In genomic region chr6:112923940-112924587, GRCh38 we compare ENCODE assay signal across 22 cellular contexts.
DNase-seq lines count a peak whose midpoint lies in the region; ATAC-seq, FAIRE-seq and TF ChIP-seq lines count a peak whose summit lies in the region.
"Had no signal": no experiment of that assay in that cellular context is flagged by ENCODE, and none has a peak within 500 bp of the region (broad histone marks: within the 10 kb centered on the region; RNA-seq: fewer than 3 reads in every experiment).

No MANE protein-coding gene starts in this region.

- peaks cover 10% of the 10 kb centered on the region for H3K9me3 ChIP-seq in astrocyte (ENCODE audit: insufficient read depth, low read depth, low read length)

- no peaks in the 10 kb centered on the region for H3K4me1 ChIP-seq in astrocyte (ENCODE audit: insufficient read depth, low read length)
- H3K4me1 ChIP-seq: BLaER1 treated with 17β-estradiol and CSF1 and Interleukin-3, amounts not matched to agents 10 nM and 100 nM; HAP-1 had no signal

- H3K9me3 Mint-ChIP-seq in astrocyte (ENCODE audit: unreplicated experiment): peaks cover 21% of the 10 kb centered on the region

- DNase-seq in M059J (ENCODE audit: low read depth) (peak; percentile 64), SK-N-DZ (ENCODE audit: low spot score) (peak; percentile 33), astrocyte (ENCODE audit: low read depth) (peak; percentile 80), GDM1 (lab: John Stamatoyannopoulos, UW) (no peak), substantia nigra (lab: John Stamatoyannopoulos, UW) (no peak)
- DNase-seq: CD4-positive, alpha-beta T cell; CD8-positive, alpha-beta memory T cell; DMS 273 treated with DMSO at 0.1 percent for 48 hours; DMS79; EL; GF-D8; GOT3; HFFc6 had no signal

- H3K79me2 ChIP-seq in astrocyte (ENCODE audit: insufficient read depth, low read length): no peaks in the 10 kb centered on the region

- no peaks in the 10 kb centered on the region for H3K36me3 ChIP-seq in astrocyte (ENCODE audit: insufficient read depth, low read length)
- H3K36me3 ChIP-seq: BLaER1 treated with 17β-estradiol and CSF1 and Interleukin-3, amounts not matched to agents 10 nM and 100 nM; HAP-1 had no signal

- peaks cover 3% of the 10 kb centered on the region for H3K36me3 Mint-ChIP-seq in astrocyte (ENCODE audit: low read depth, unreplicated experiment)
- H3K36me3 Mint-ChIP-seq: CD14-positive monocyte had no signal

- no peak overlapping the region for H3K27ac Mint-ChIP-seq in astrocyte (ENCODE audit: unreplicated experiment)
- H3K27ac Mint-ChIP-seq: B cell; CD14-positive monocyte; CD4-positive, alpha-beta T cell; CD8-positive, alpha-beta memory T cell; HFFc6 had no signal

- no peak overlapping the region for H3K4me3 ChIP-seq in astrocyte (ENCODE audit: insufficient read depth, low read depth, low read length)
- H3K4me3 ChIP-seq: BLaER1 treated with 17β-estradiol and CSF1 and Interleukin-3, amounts not matched to agents 10 nM and 100 nM; HAP-1 had no signal

- no peak overlapping the region for H3K4me3 Mint-ChIP-seq in astrocyte (ENCODE audit: unreplicated experiment)
- H3K4me3 Mint-ChIP-seq: B cell; CD14-positive monocyte; CD4-positive, alpha-beta T cell; CD8-positive, alpha-beta memory T cell; HFFc6 had no signal

- H3K9ac ChIP-seq in astrocyte (ENCODE audit: low read length): no peak overlapping the region
- H3K9ac ChIP-seq: BLaER1 treated with 17β-estradiol and CSF1 and Interleukin-3, amounts not matched to agents 10 nM and 100 nM had no signal

- no peaks in the 10 kb centered on the region for H3K27me3 ChIP-seq in astrocyte (ENCODE audit: insufficient read depth, low read length)
- H3K27me3 ChIP-seq: BLaER1 treated with 17β-estradiol and CSF1 and Interleukin-3, amounts not matched to agents 10 nM and 100 nM had no signal

- no peak for FAIRE-seq in astrocyte (lab: Jason Lieb, UNC)
- FAIRE-seq: D721Med, GM12891, GM18507, H54 had no signal

- no peaks in the 10 kb centered on the region for H4K20me1 ChIP-seq in astrocyte (ENCODE audit: insufficient read depth, low read length)
- H4K20me1 ChIP-seq: BLaER1 treated with 17β-estradiol and CSF1 and Interleukin-3, amounts not matched to agents 10 nM and 100 nM had no signal

- no peaks in the 10 kb centered on the region for H3K4me1 Mint-ChIP-seq in astrocyte (ENCODE audit: low read depth, unreplicated experiment)
- H3K4me1 Mint-ChIP-seq: B cell; CD14-positive monocyte; CD8-positive, alpha-beta memory T cell had no signal

- H3K27me3 Mint-ChIP-seq in astrocyte (ENCODE audit: low read depth, unreplicated experiment): no peaks in the 10 kb centered on the region
- H3K27me3 Mint-ChIP-seq: B cell; CD4-positive, alpha-beta T cell had no signal

- ATAC-seq in activated CD4-positive, CD25-positive, alpha-beta regulatory T cell treated with anti-CD3 and anti-CD28 coated beads, Interleukin-2, amount 50 U/mL, for 24 hours: no peak

- no peak overlapping the region for H2AFZ ChIP-seq in astrocyte (ENCODE audit: low read depth, low read length)

- no peak overlapping the region for H3K4me2 ChIP-seq in astrocyte (ENCODE audit: low read length)
- H3K4me2 ChIP-seq: BLaER1 treated with 17β-estradiol and CSF1 and Interleukin-3, amounts not matched to agents 10 nM and 100 nM had no signal

- TF ChIP-seq CTCF in astrocyte (IDR thresholded peaks at IDR 0.05; ENCODE audit: insufficient read depth, low read depth, low read length): no peak

- no peak overlapping the region for H3K27ac ChIP-seq in astrocyte (ENCODE audit: low read depth, low read length)
- H3K27ac ChIP-seq in substantia nigra (ENCODE audit: low read depth, low read length, poor library complexity, severe bottlenecking): no peak overlapping the region
- H3K27ac ChIP-seq: BLaER1 treated with 17β-estradiol and CSF1 and Interleukin-3, amounts not matched to agents 10 nM and 100 nM had no signal

Comparison
In these comparisons a context has a peak if more than half of its experiments do, and no peak if none do; other contexts are left out.
1. DNase-seq: peak in M059J (single experiment), SK-N-DZ (single experiment) and astrocyte (single experiment); none in GDM1 (single experiment) and substantia nigra (0 of 49).